Comparison of ENCODE assay signal across 22 cellular contexts in genomic region chrX:115589419-115589818, GRCh38. TPM values are rescaled to one million over a fixed set of nuclear protein-coding genes. Genes with fewer than 3 reads are reported as not detected.
DNase-seq lines count a peak whose midpoint lies in the region; ATAC-seq, FAIRE-seq and TF ChIP-seq lines count a peak whose summit lies in the region.
"Had no signal": no experiment of that assay in that cellular context is flagged by ENCODE, and none has a peak within 500 bp of the region (broad histone marks: within the 10 kb centered on the region; RNA-seq: fewer than 3 reads in every experiment).

No MANE protein-coding gene starts in this region.

- peaks cover 43% of the 10 kb centered on the region for H3K4me1 ChIP-seq in keratinocyte (ENCODE audit: control insufficient read depth, extremely low read depth, insufficient read depth, low read length)
- H3K4me1 ChIP-seq in thyroid gland: peaks cover 13 to 15% of the 10 kb centered on the region in 2 donors
- H3K4me1 ChIP-seq in sigmoid colon: peaks cover 0 to 27% (median 15%) of the 10 kb centered on the region in 4 donors

- H3K4me3 ChIP-seq in keratinocyte (ENCODE audit: control insufficient read depth in 2 of 3, extremely low read depth in 1 of 3, insufficient read depth in 2 of 3, low read depth in 1 of 3, low read length in 3 of 3): no peak overlapping the region
- H3K4me3 ChIP-seq in thyroid gland (replicated peaks in 1 of 3): no peak overlapping the region
- no peak overlapping the region for H3K4me3 ChIP-seq in sigmoid colon
- H3K4me3 ChIP-seq: GM12878 had no signal

- peak; percentile 34 for ATAC-seq in activated CD8-positive, alpha-beta T cell treated with anti-CD3 and anti-CD28 coated beads for 36 hours
- ATAC-seq in activated CD8-positive, alpha-beta T cell treated with anti-CD3 and anti-CD28 coated beads, Interleukin-2, amount 10 ng/mL, durations not matched to agents 7 days and 5 days: no peak
- ATAC-seq in left lobe of liver: no peak
- ATAC-seq: GM12878, left cardiac atrium had no signal

- H3K27ac Mint-ChIP-seq in activated CD8-positive, alpha-beta T cell treated with anti-CD3 and anti-CD28 coated beads for 36 hours: no peak overlapping the region
- no peak overlapping the region for H3K27ac Mint-ChIP-seq in activated CD8-positive, alpha-beta T cell treated with anti-CD3 and anti-CD28 coated beads, Interleukin-2, amount 10 ng/mL, durations not matched to agents 7 days and 5 days
- peak overlapping the region; percentile 70 for H3K27ac Mint-ChIP-seq in activated T-helper 1 cell treated with anti-CD3 and anti-CD28 coated beads, Interleukin-12 subunit alpha, Interleukin-12 subunit beta, Interleukin-2, Interleukin-4 antibody, amounts not matched to agents 30 ng/mL and 10 ng/mL and 1 ng/mL, durations not matched to agents 14 hours and 24 hours and 36 hours
- H3K27ac Mint-ChIP-seq: activated naive CD8-positive, alpha-beta T cell treated with anti-CD3 and anti-CD28 coated beads for 36 hours; nephron progenitor cell; progenitor cell of endocrine pancreas had no signal

- no peak for FAIRE-seq in keratinocyte (lab: Jason Lieb, UNC)
- FAIRE-seq: GM12878 had no signal

- H3K4me2 ChIP-seq in keratinocyte (ENCODE audit: control insufficient read depth, extremely low read depth, insufficient read depth, low read depth, low read length): peak overlapping the region; percentile 37

- H3K27me3 ChIP-seq in keratinocyte (ENCODE audit: control insufficient read depth, extremely low read depth, insufficient read depth, low read length) (no peaks in the 10 kb centered on the region), thyroid gland (no peaks in the 10 kb centered on the region), sigmoid colon (no peaks in the 10 kb centered on the region)

- peaks cover 53% of the 10 kb centered on the region for H3K79me2 ChIP-seq in keratinocyte (ENCODE audit: control insufficient read depth, insufficient read depth, low read length)

- H3K27me3 Mint-ChIP-seq in activated CD8-positive, alpha-beta T cell treated with anti-CD3 and anti-CD28 coated beads for 36 hours: no peaks in the 10 kb centered on the region
- no peaks in the 10 kb centered on the region for H3K27me3 Mint-ChIP-seq in activated CD8-positive, alpha-beta T cell treated with anti-CD3 and anti-CD28 coated beads, Interleukin-2, amount 10 ng/mL, durations not matched to agents 7 days and 5 days (ENCODE audit: low read depth)
- no peaks in the 10 kb centered on the region for H3K27me3 Mint-ChIP-seq in activated T-helper 1 cell treated with anti-CD3 and anti-CD28 coated beads, Interleukin-12 subunit alpha, Interleukin-12 subunit beta, Interleukin-2, Interleukin-4 antibody, amounts not matched to agents 30 ng/mL and 10 ng/mL and 1 ng/mL, durations not matched to agents 14 hours and 24 hours and 36 hours (ENCODE audit: insufficient read depth)
- H3K27me3 Mint-ChIP-seq: activated naive CD8-positive, alpha-beta T cell treated with anti-CD3 and anti-CD28 coated beads for 36 hours; progenitor cell of endocrine pancreas had no signal

- WGBS in thyroid gland, 2 donors: 56 to 57% methylated on average over 4 of the region's 4 CpGs
- 55 to 79% methylated on average over 4 of the region's 4 CpGs for WGBS in sigmoid colon, 2 donors

- H3K9me3 ChIP-seq in keratinocyte (ENCODE audit: control insufficient read depth, low read depth, low read length) (no peaks in the 10 kb centered on the region), thyroid gland (no peaks in the 10 kb centered on the region), sigmoid colon (no peaks in the 10 kb centered on the region)

- DNase-seq in activated CD8-positive, alpha-beta T cell treated with anti-CD3 and anti-CD28 coated beads for 36 hours: no peak
- DNase-seq in activated CD8-positive, alpha-beta T cell treated with anti-CD3 and anti-CD28 coated beads, Interleukin-2, amount 10 ng/mL, durations not matched to agents 7 days and 5 days: no peak
- no peak for DNase-seq in activated T-helper 1 cell treated with anti-CD3 and anti-CD28 coated beads, Interleukin-12 subunit alpha, Interleukin-12 subunit beta, Interleukin-2, Interleukin-4 antibody, amounts not matched to agents 30 ng/mL and 10 ng/mL and 1 ng/mL, durations not matched to agents 14 hours and 24 hours and 36 hours (ENCODE audit: low spot score)
- DNase-seq in keratinocyte (ENCODE audit: low read depth, low spot score): no peak
- DNase-seq in thyroid gland: no peak
- DNase-seq in left lobe of liver (ENCODE audit: low spot score): no peak
- no peak for DNase-seq in foreskin melanocyte
- no peak for DNase-seq in sigmoid colon
- DNase-seq: activated CD4-positive, CD25-positive, alpha-beta regulatory T cell treated with anti-CD3 and anti-CD28 coated beads, Interleukin-2, amount 50 U/mL, for 72 hours; activated naive CD8-positive, alpha-beta T cell treated with anti-CD3 and anti-CD28 coated beads for 36 hours; DMS79 treated with DMSO at 0.1 percent for 48 hours; Kasumi-1; left cardiac atrium; NCI-H1092 treated with DMSO at 0.1 percent for 48 hours; NCI-H2029 treated with DMSO at 0.1 percent for 48 hours; NCI-H226; NCI-H82; nephron progenitor cell; SHP77 treated with DMSO at 0.1 percent for 48 hours had no signal

- H3K4me3 Mint-ChIP-seq in activated CD8-positive, alpha-beta T cell treated with anti-CD3 and anti-CD28 coated beads for 36 hours: no peak overlapping the region
- H3K4me3 Mint-ChIP-seq in activated CD8-positive, alpha-beta T cell treated with anti-CD3 and anti-CD28 coated beads, Interleukin-2, amount 10 ng/mL, durations not matched to agents 7 days and 5 days: no peak overlapping the region
- H3K4me3 Mint-ChIP-seq in activated T-helper 1 cell treated with anti-CD3 and anti-CD28 coated beads, Interleukin-12 subunit alpha, Interleukin-12 subunit beta, Interleukin-2, Interleukin-4 antibody, amounts not matched to agents 30 ng/mL and 10 ng/mL and 1 ng/mL, durations not matched to agents 14 hours and 24 hours and 36 hours: no peak overlapping the region
- H3K4me3 Mint-ChIP-seq: activated naive CD8-positive, alpha-beta T cell treated with anti-CD3 and anti-CD28 coated beads for 36 hours; nephron progenitor cell had no signal

- H3K36me3 ChIP-seq in keratinocyte (ENCODE audit: control insufficient read depth in 2 of 2, extremely low read depth in 1 of 2, insufficient read depth in 2 of 2, low read length in 2 of 2) (no peaks in the 10 kb centered on the region), thyroid gland (no peaks in the 10 kb centered on the region), sigmoid colon (no peaks in the 10 kb centered on the region)

- H3K27ac ChIP-seq in keratinocyte (ENCODE audit: control insufficient read depth, insufficient read depth, low read length) (peak overlapping the region; percentile 71), thyroid gland (peak overlapping the region in 2 of 3 donors; percentile 40 to 57), sigmoid colon (no peak overlapping the region)

- intact Hi-C loops in activated CD8-positive, alpha-beta T cell treated with anti-CD3 and anti-CD28 coated beads for 36 hours (cut with micrococcal nuclease): no loop called here
- intact Hi-C loops in activated T-helper 1 cell treated with anti-CD3 and anti-CD28 coated beads, Interleukin-12 subunit alpha, Interleukin-12 subunit beta, Interleukin-2, Interleukin-4 antibody, amounts not matched to agents 30 ng/mL and 10 ng/mL and 1 ng/mL, durations not matched to agents 14 hours and 24 hours and 36 hours (cut with micrococcal nuclease): no loop called here
- intact Hi-C loops in thyroid gland (cut with DNase I): no loop called here
- intact Hi-C loops in sigmoid colon (cut with DNase I): no loop called here

- dilution Hi-C loops in keratinocyte (cut with MboI; ENCODE audit: extremely low pct_ligation_motif_present, low sequenced_read_pairs): no loop called here

- no peaks in the 10 kb centered on the region for H3K9me1 ChIP-seq in keratinocyte (ENCODE audit: control insufficient read depth, extremely low read depth, insufficient read depth, low read length)

- TF ChIP-seq EP300 in sigmoid colon (IDR thresholded peaks at IDR 0.05): no peak

- CTCF ChIA-PET in activated CD8-positive, alpha-beta T cell treated with anti-CD3 and anti-CD28 coated beads for 36 hours (lab: Charles Lee): no interaction called here
- CTCF ChIA-PET in activated CD8-positive, alpha-beta T cell treated with anti-CD3 and anti-CD28 coated beads, Interleukin-2, amount 10 ng/mL, durations not matched to agents 7 days and 5 days (lab: Charles Lee): no interaction called here

- no peak for TF ChIP-seq CTCF in activated CD8-positive, alpha-beta T cell treated with anti-CD3 and anti-CD28 coated beads for 36 hours (IDR thresholded peaks at IDR 0.05)
- TF ChIP-seq CTCF in keratinocyte (optimal IDR thresholded peaks at IDR 0.05 in 1 of 3, IDR thresholded peaks at IDR 0.05 in 1 of 3, conservative IDR thresholded peaks at IDR 0.05 in 1 of 3; ENCODE audit: extremely low read depth in 1 of 3, insufficient read depth in 2 of 3, low read length in 3 of 3) (no peak), thyroid gland (IDR thresholded peaks at IDR 0.05) (no peak), sigmoid colon (IDR thresholded peaks at IDR 0.05) (no peak)

- no peak overlapping the region for H2AFZ ChIP-seq in keratinocyte (ENCODE audit: control insufficient read depth, low read length)

- peaks cover under 1% of the 10 kb centered on the region for H3K4me1 Mint-ChIP-seq in activated CD8-positive, alpha-beta T cell treated with anti-CD3 and anti-CD28 coated beads for 36 hours (ENCODE audit: low read depth)
- H3K4me1 Mint-ChIP-seq in activated CD8-positive, alpha-beta T cell treated with anti-CD3 and anti-CD28 coated beads, Interleukin-2, amount 10 ng/mL, durations not matched to agents 7 days and 5 days (ENCODE audit: low read depth): no peaks in the 10 kb centered on the region
- no peaks in the 10 kb centered on the region for H3K4me1 Mint-ChIP-seq in activated T-helper 1 cell treated with anti-CD3 and anti-CD28 coated beads, Interleukin-12 subunit alpha, Interleukin-12 subunit beta, Interleukin-2, Interleukin-4 antibody, amounts not matched to agents 30 ng/mL and 10 ng/mL and 1 ng/mL, durations not matched to agents 14 hours and 24 hours and 36 hours (ENCODE audit: low read depth)
- H3K4me1 Mint-ChIP-seq: activated naive CD8-positive, alpha-beta T cell treated with anti-CD3 and anti-CD28 coated beads for 36 hours had no signal

- POLR2A ChIA-PET in activated CD8-positive, alpha-beta T cell treated with anti-CD3 and anti-CD28 coated beads for 36 hours (lab: Charles Lee): no interaction called here
- POLR2A ChIA-PET in activated CD8-positive, alpha-beta T cell treated with anti-CD3 and anti-CD28 coated beads, Interleukin-2, amount 10 ng/mL, durations not matched to agents 7 days and 5 days (lab: Charles Lee): no interaction called here

- peak overlapping the region; percentile 25 for H3K9ac ChIP-seq in keratinocyte (ENCODE audit: control insufficient read depth, extremely low read depth, insufficient read depth, low read length)

- H4K20me1 ChIP-seq in keratinocyte (ENCODE audit: control insufficient read depth, extremely low read depth, insufficient read depth, low read length): no peaks in the 10 kb centered on the region

- TF ChIP-seq POLR2A in thyroid gland (IDR thresholded peaks at IDR 0.05) (no peak), sigmoid colon (IDR thresholded peaks at IDR 0.05) (no peak)

- no peaks in the 10 kb centered on the region for H3K9me3 Mint-ChIP-seq in activated CD8-positive, alpha-beta T cell treated with anti-CD3 and anti-CD28 coated beads for 36 hours
- H3K9me3 Mint-ChIP-seq in activated CD8-positive, alpha-beta T cell treated with anti-CD3 and anti-CD28 coated beads, Interleukin-2, amount 10 ng/mL, durations not matched to agents 7 days and 5 days (ENCODE audit: insufficient read depth): no peaks in the 10 kb centered on the region
- no peaks in the 10 kb centered on the region for H3K9me3 Mint-ChIP-seq in activated T-helper 1 cell treated with anti-CD3 and anti-CD28 coated beads, Interleukin-12 subunit alpha, Interleukin-12 subunit beta, Interleukin-2, Interleukin-4 antibody, amounts not matched to agents 30 ng/mL and 10 ng/mL and 1 ng/mL, durations not matched to agents 14 hours and 24 hours and 36 hours
- H3K9me3 Mint-ChIP-seq: activated naive CD8-positive, alpha-beta T cell treated with anti-CD3 and anti-CD28 coated beads for 36 hours; nephron progenitor cell had no signal

- H3K36me3 Mint-ChIP-seq in activated CD8-positive, alpha-beta T cell treated with anti-CD3 and anti-CD28 coated beads for 36 hours (ENCODE audit: low read depth): no peaks in the 10 kb centered on the region
- H3K36me3 Mint-ChIP-seq in activated CD8-positive, alpha-beta T cell treated with anti-CD3 and anti-CD28 coated beads, Interleukin-2, amount 10 ng/mL, durations not matched to agents 7 days and 5 days (ENCODE audit: low read depth): no peaks in the 10 kb centered on the region
- H3K36me3 Mint-ChIP-seq in activated T-helper 1 cell treated with anti-CD3 and anti-CD28 coated beads, Interleukin-12 subunit alpha, Interleukin-12 subunit beta, Interleukin-2, Interleukin-4 antibody, amounts not matched to agents 30 ng/mL and 10 ng/mL and 1 ng/mL, durations not matched to agents 14 hours and 24 hours and 36 hours (ENCODE audit: low read depth): no peaks in the 10 kb centered on the region
- H3K36me3 Mint-ChIP-seq: activated naive CD8-positive, alpha-beta T cell treated with anti-CD3 and anti-CD28 coated beads for 36 hours had no signal

RNA-seq across cellular contexts. Expression of gene PLS3, which starts 28.4 kb away (rescaled TPM):
- total RNA-seq in activated CD8-positive, alpha-beta T cell treated with anti-CD3 and anti-CD28 coated beads for 36 hours: 1 to 10 TPM; 2.0 to 2.2 TPM
- under 1 TPM; 0.37 to 0.39 TPM for total RNA-seq in activated CD8-positive, alpha-beta T cell treated with anti-CD3 and anti-CD28 coated beads, Interleukin-2, amount 10 ng/mL, durations not matched to agents 7 days and 5 days
- total RNA-seq in activated T-helper 1 cell treated with anti-CD3 and anti-CD28 coated beads, Interleukin-12 subunit alpha, Interleukin-12 subunit beta, Interleukin-2, Interleukin-4 antibody, amounts not matched to agents 30 ng/mL and 10 ng/mL and 1 ng/mL, durations not matched to agents 14 hours and 24 hours and 36 hours: 1.4 TPM in 2 replicates
- polyA plus RNA-seq in keratinocyte (278 to 457 TPM (median 317 TPM) in 3 replicates), sigmoid colon (10 to 100 TPM in 2 of 3 donors, 1 to 10 TPM in 1; 8.3 to 23.1 (median 13.2) TPM)
- polyA plus RNA-seq in keratinocyte (2011; ENCODE audit: low read depth): 370 TPM
- 248 and 484 TPM in 2 replicates for polyA plus RNA-seq in keratinocyte (2011; cell fraction: cytosol; rRNA removed)
- polyA plus RNA-seq in keratinocyte (2011; cell fraction: nucleus; rRNA removed): 341 and 411 TPM in 2 replicates
- polyA plus RNA-seq in keratinocyte (2012; ENCODE audit: low replicate concordance): 267 and 275 TPM in 2 replicates
- polyA minus RNA-seq in keratinocyte: 65.0 to 439 TPM (median 288 TPM) in 3 replicates
- polyA minus RNA-seq in keratinocyte (2011; cell fraction: cytosol; rRNA and poly(A)+ RNA removed): 206 TPM
- 210 and 409 TPM in 2 replicates for polyA minus RNA-seq in keratinocyte (2011; cell fraction: nucleus; rRNA and poly(A)+ RNA removed)
- total RNA-seq in thyroid gland (100 to 1,000 TPM; 238 to 366 (median 300) TPM), left lobe of liver (68.7 TPM), sigmoid colon (10 to 100 TPM; 50.2 to 71.5 (median 59.2) TPM)
- total RNA-seq: OCI-LY7 had no signal

Comparison
In these comparisons a context has a peak if more than half of its experiments do, and no peak if none do; other contexts are left out.
1. H3K27ac ChIP-seq: peak in keratinocyte (single experiment) and thyroid gland (2 of 3); none in sigmoid colon (0 of 4).
2. RNA of gene PLS3, which starts 28.4 kb away (total RNA-seq): 238 to 366 TPM in thyroid gland, 68.7 TPM in left lobe of liver (single experiment) and 50.2 to 71.5 TPM in sigmoid colon; 2.0 to 2.2 TPM in activated CD8-positive, alpha-beta T cell treated with anti-CD3 and anti-CD28 coated beads for 36 hours, 1.4 TPM in activated T-helper 1 cell treated with anti-CD3 and anti-CD28 coated beads, Interleukin-12 subunit alpha, Interleukin-12 subunit beta, Interleukin-2, Interleukin-4 antibody, amounts not matched to agents 30 ng/mL and 10 ng/mL and 1 ng/mL, durations not matched to agents 14 hours and 24 hours and 36 hours and 0.37 to 0.39 TPM in activated CD8-positive, alpha-beta T cell treated with anti-CD3 and anti-CD28 coated beads, Interleukin-2, amount 10 ng/mL, durations not matched to agents 7 days and 5 days; every median in the first group is over 10 times any median in the second.